Comparison of ENCODE assay signal across 13 cellular contexts in the genomic region with DNA sequence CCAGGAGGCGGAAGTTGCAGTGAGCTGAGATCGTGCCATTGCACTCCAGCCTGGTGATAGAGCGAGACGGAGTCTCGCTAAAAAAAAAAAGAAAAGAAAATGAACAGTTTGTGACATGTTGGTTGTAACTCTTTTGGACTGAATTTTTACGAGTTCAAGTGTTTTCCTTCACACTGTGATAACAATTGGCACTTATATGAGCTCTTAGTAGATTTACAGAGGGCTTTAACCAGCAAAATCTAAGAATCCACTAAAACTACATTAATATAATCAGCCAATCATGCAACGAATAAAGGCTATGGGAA.
"Had no signal": no experiment of that assay in that cellular context is flagged by ENCODE, and none has a peak within 500 bp of the region (broad histone marks: within the 10 kb centered on the region; RNA-seq: fewer than 3 reads in every experiment).

No MANE protein-coding gene starts in this region.

- H3K4me3 Mint-ChIP-seq: stimulated activated naive B cell treated with anti-CD40 and anti-IgM and Interleukin-4, amounts not matched to agents 10 μg/mL and 1 μg/mL and 100 μg/mL, for 72 hours; T-helper 1 cell treated with Interleukin-12 subunit alpha and Interleukin-12 subunit beta and Interleukin-4 antibody, amounts not matched to agents 30 μg/mL and 1 μg/mL, for 36 hours had no signal

- H3K27ac ChIP-seq: thoracic aorta, VCaP had no signal

- H3K36me3 Mint-ChIP-seq: naive B cell had no signal

- ATAC-seq: activated T-helper 17 cell treated with anti-CD3 and anti-CD28 coated beads, Interleukin-2, amount 50 U/mL, for 72 hours; esophagus mucosa; mucosa of descending colon; stimulated activated naive B cell treated with anti-CD40 and anti-IgM and Interleukin-4, amounts not matched to agents 10 μg/mL and 1 μg/mL and 100 μg/mL, for 72 hours had no signal

- H3K4me1 Mint-ChIP-seq: activated T-helper 17 cell treated with anti-CD3 and anti-CD28 coated beads, Interleukin-2, amount 50 U/mL, for 72 hours had no signal

- H3K9me3 Mint-ChIP-seq: activated T-helper 17 cell treated with anti-CD3 and anti-CD28 coated beads, Interleukin-2, amount 50 U/mL, for 72 hours; naive B cell; stimulated activated naive B cell treated with anti-CD40 and anti-IgM and Interleukin-4, amounts not matched to agents 10 μg/mL and 1 μg/mL and 100 μg/mL, for 72 hours; T-helper 1 cell treated with Interleukin-12 subunit alpha and Interleukin-12 subunit beta and Interleukin-4 antibody, amounts not matched to agents 30 μg/mL and 1 μg/mL, for 36 hours had no signal

- DNase-seq: activated CD4-positive, alpha-beta T cell treated with anti-CD3 and anti-CD28 coated beads, Interleukin-2, amount 50 U/mL, for 4 hours; activated CD4-positive, CD25-positive, alpha-beta regulatory T cell treated with anti-CD3 and anti-CD28 coated beads, Interleukin-2, amount 50 U/mL, for 72 hours; activated naive CD4-positive, alpha-beta T cell treated with Interleukin-2 at 50 U/mL for 16 hours; effector CD8-positive, alpha-beta T cell; mesenchymal stem cell; mucosa of descending colon; naive B cell; stimulated activated naive B cell treated with anti-CD40 and anti-IgM and Interleukin-4, amounts not matched to agents 10 μg/mL and 1 μg/mL and 100 μg/mL, for 72 hours had no signal

- H3K9me3 ChIP-seq: mucosa of descending colon, thoracic aorta had no signal

- H3K27ac Mint-ChIP-seq: activated T-helper 17 cell treated with anti-CD3 and anti-CD28 coated beads, Interleukin-2, amount 50 U/mL, for 72 hours; naive B cell; stimulated activated naive B cell treated with anti-CD40 and anti-IgM and Interleukin-4, amounts not matched to agents 10 μg/mL and 1 μg/mL and 100 μg/mL, for 72 hours; T-helper 1 cell treated with Interleukin-12 subunit alpha and Interleukin-12 subunit beta and Interleukin-4 antibody, amounts not matched to agents 30 μg/mL and 1 μg/mL, for 36 hours had no signal

- H3K4me3 ChIP-seq: mucosa of descending colon, thoracic aorta had no signal

- H3K36me3 ChIP-seq: thoracic aorta had no signal
